In the genomic region with DNA sequence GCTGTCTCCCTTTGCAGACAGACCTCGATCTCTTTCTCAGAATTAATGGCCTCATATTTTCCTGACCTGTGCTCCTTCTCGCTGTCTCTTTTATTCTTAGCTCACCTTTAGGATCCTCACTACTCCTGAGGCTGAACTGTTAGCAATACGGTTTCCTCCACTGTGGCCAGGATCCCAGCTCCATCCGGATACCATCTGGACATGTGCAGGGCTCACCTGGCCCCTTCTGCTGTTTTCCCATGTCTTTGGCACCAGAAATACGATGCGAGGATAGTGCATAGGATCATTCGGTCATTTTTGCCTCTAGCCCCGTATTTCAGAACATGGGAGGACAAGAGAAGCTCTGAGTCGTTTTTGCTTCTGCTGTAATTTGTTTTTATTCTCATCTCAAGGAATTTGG, we compare ENCODE assay signal across 16 cellular contexts.
A peak's percentile ranks its signal among the peaks of the same experiment; 100 is the strongest.
DNase-seq lines count a peak whose midpoint lies in the region; ATAC-seq, FAIRE-seq and TF ChIP-seq lines count a peak whose summit lies in the region.
"Had no signal": no experiment of that assay in that cellular context is flagged by ENCODE, and none has a peak within 500 bp of the region (broad histone marks: within the 10 kb centered on the region; RNA-seq: fewer than 3 reads in every experiment).

No MANE protein-coding gene starts in this region.

- ATAC-seq in A549, result no peak
- no peak for ATAC-seq in HG03342 (IDR thresholded peaks at IDR 0.05; ENCODE audit: unreplicated experiment)
- ATAC-seq in psoas muscle, result no peak

- POLR2A ChIA-PET in A549 (lab: Yijun Ruan, JAX), result no interaction called here

- H3K36me3 ChIP-seq in mucosa of rectum (ENCODE audit: control insufficient read depth in 2 of 2, insufficient read depth in 2 of 2, low read length in 2 of 2) (no peaks in the 10 kb centered on the region), psoas muscle (ENCODE audit: insufficient read depth in 1 of 2, low read depth in 1 of 2) (no peaks in the 10 kb centered on the region)
- H3K36me3 ChIP-seq: MG63, SJSA1 had no signal

- TF ChIP-seq RAD21 in A549 (conservative IDR thresholded peaks at IDR 0.05 in 1 of 2, IDR thresholded peaks at IDR 0.05 in 1 of 2), result no peak

- H3K4me1 ChIP-seq in A549, result peaks cover 22% of the 10 kb centered on the region
- peaks cover 5 to 18% of the 10 kb centered on the region in 2 donors for H3K4me1 ChIP-seq in mucosa of rectum (ENCODE audit: control insufficient read depth in 2 of 2, insufficient read depth in 2 of 2, low read length in 2 of 2)
- peaks cover 3% of the 10 kb centered on the region for H3K4me1 ChIP-seq in psoas muscle

- no peak overlapping the region for H3K4me3 ChIP-seq in A549
- peak overlapping the region; percentile 18 to 48 for H3K4me3 ChIP-seq in mucosa of rectum (ENCODE audit: low read length in 2 of 2)
- no peak overlapping the region for H3K4me3 ChIP-seq in psoas muscle
- H3K4me3 ChIP-seq: MG63, SJSA1 had no signal

- intact Hi-C loops in psoas muscle (cut with DNase I), result loop anchor here (5.0 to 10.0 kb wide), 2 partner anchors 439 to 442 kb away; no protein-coding TSS in a partner anchor

- DNase-seq in A549 (ENCODE audit: low read depth in 1 of 2, low spot score in 1 of 2), result no peak
- DNase-seq in NCI-H524 (lab: John Stamatoyannopoulos, UW), result peak; percentile 37 to 74
- DNase-seq in cerebellum (ENCODE audit: low spot score), result peak; percentile 86
- DNase-seq in NCI-H2107 treated with DMSO at 0.1 percent for 48 hours (lab: John Stamatoyannopoulos, UW; ENCODE audit: unreplicated experiment), result no peak
- no peak for DNase-seq in GM12892 (ENCODE audit: insufficient read length)
- no peak for DNase-seq in psoas muscle
- DNase-seq: DND-41, GF-D8, GOT3, NCI-H1105 treated with DMSO at 0.1 percent for 48 hours, NCI-H187 treated with DMSO at 0.1 percent for 48 hours had no signal

- no peak overlapping the region for H3K27ac ChIP-seq in A549
- H3K27ac ChIP-seq in mucosa of rectum (ENCODE audit: low read depth in 2 of 2, low read length in 2 of 2), result peak overlapping the region; percentile 56 to 63
- H3K27ac ChIP-seq in psoas muscle, result no peak overlapping the region
- H3K27ac ChIP-seq: RWPE1, SJSA1 had no signal

- peak overlapping the region in 1 of 2 donors; percentile 31 for H3K9ac ChIP-seq in mucosa of rectum (ENCODE audit: low read depth in 1 of 2, low read length in 2 of 2)

- TF ChIP-seq POLR2A in A549 (IDR thresholded peaks at IDR 0.05; ENCODE audit: low read length), result no peak
- TF ChIP-seq POLR2A in GM12892 (IDR thresholded peaks at IDR 0.05; ENCODE audit: low read depth, low read length), result no peak

- H3K4me2 ChIP-seq in A549, result peak overlapping the region; percentile 47; the same call in 1 of the 3 replicates

- FAIRE-seq in A549 (lab: Jason Lieb, UNC) (no peak), GM12892 (lab: Jason Lieb, UNC) (no peak)

- TF ChIP-seq EP300 in A549 (IDR thresholded peaks at IDR 0.05), result no peak

- H3K9me3 ChIP-seq in A549 (no peaks in the 10 kb centered on the region), mucosa of rectum (ENCODE audit: control insufficient read depth in 2 of 2, low read length in 2 of 2) (no peaks in the 10 kb centered on the region), psoas muscle (no peaks in the 10 kb centered on the region)
- H3K9me3 ChIP-seq: MG63, SJSA1 had no signal

- CTCF ChIA-PET in A549 (lab: Yijun Ruan, JAX), result interaction anchor here (0.6 to 1.9 kb wide), 3 partner anchors 106 to 245 kb away, joined by 3 to 5 read pairs (median 4); no protein-coding TSS in a partner anchor

- 82% methylated on average over 9 of the region's 9 CpGs for WGBS in A549 (ENCODE audit: missing lambda C conversion rate)
- 84 to 90% (median 85%) methylated on average over 9 of the region's 9 CpGs for WGBS in psoas muscle, 3 donors

- TF ChIP-seq CTCF in A549 (IDR thresholded peaks at IDR 0.05) (no peak), psoas muscle (IDR thresholded peaks at IDR 0.05) (no peak)

- no peaks in the 10 kb centered on the region for H3K27me3 ChIP-seq in mucosa of rectum (ENCODE audit: control insufficient read depth in 2 of 2, insufficient read depth in 2 of 2, low read length in 2 of 2)
- no peaks in the 10 kb centered on the region for H3K27me3 ChIP-seq in psoas muscle (ENCODE audit: insufficient read depth in 3 of 3, low read length in 2 of 3)
- H3K27me3 ChIP-seq: MG63, SJSA1 had no signal

TF ChIP-seq in A549, 52 proteins besides CTCF, POLR2A, EP300 and RAD21:
- TF ChIP-seq CHD4 (IDR thresholded peaks at IDR 0.05; ENCODE audit: borderline replicate concordance) (no peak), JUN (IDR thresholded peaks at IDR 0.05) (no peak), FOXS1 (CRISPR knock-in tag; IDR thresholded peaks at IDR 0.05) (no peak), RNF2 (IDR thresholded peaks at IDR 0.05; ENCODE audit: borderline replicate concordance, low read depth) (no peak), HMGXB4 (CRISPR knock-in tag; IDR thresholded peaks at IDR 0.05; ENCODE audit: borderline replicate concordance) (no peak), ZSCAN20 (CRISPR knock-in tag; IDR thresholded peaks at IDR 0.05) (no peak), EHMT2 (IDR thresholded peaks at IDR 0.05; ENCODE audit: low read depth) (no peak), NFE2L2 (conservative IDR thresholded peaks at IDR 0.05; ENCODE audit: low read length) (no peak), ZNF302 (CRISPR knock-in tag; IDR thresholded peaks at IDR 0.05) (no peak), CHD2 (IDR thresholded peaks at IDR 0.05; ENCODE audit: low read length, partially characterized antibody) (no peak), RARB (CRISPR knock-in tag; IDR thresholded peaks at IDR 0.05) (no peak), KDM1A (IDR thresholded peaks at IDR 0.05; ENCODE audit: low read depth) (no peak), HES2 (IDR thresholded peaks at IDR 0.05) (no peak), GATA3 (IDR thresholded peaks at IDR 0.05; ENCODE audit: borderline replicate concordance) (no peak), CBX8 (IDR thresholded peaks at IDR 0.05) (no peak)
- TF ChIP-seq, protein P1, sequence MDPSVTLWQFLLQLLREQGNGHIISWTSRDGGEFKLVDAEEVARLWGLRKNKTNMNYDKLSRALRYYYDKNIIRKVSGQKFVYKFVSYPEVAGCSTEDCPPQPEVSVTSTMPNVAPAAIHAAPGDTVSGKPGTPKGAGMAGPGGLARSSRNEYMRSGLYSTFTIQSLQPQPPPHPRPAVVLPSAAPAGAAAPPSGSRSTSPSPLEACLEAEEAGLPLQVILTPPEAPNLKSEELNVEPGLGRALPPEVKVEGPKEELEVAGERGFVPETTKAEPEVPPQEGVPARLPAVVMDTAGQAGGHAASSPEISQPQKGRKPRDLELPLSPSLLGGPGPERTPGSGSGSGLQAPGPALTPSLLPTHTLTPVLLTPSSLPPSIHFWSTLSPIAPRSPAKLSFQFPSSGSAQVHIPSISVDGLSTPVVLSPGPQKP (IDR thresholded peaks at IDR 0.05; ENCODE audit: low read depth, low read length), result no peak
TF ChIP-seq in A549: peak in this region for 0.

Comparison
In these comparisons a context has a peak if more than half of its experiments do, and no peak if none do; other contexts are left out.
1. DNase-seq: peak in NCI-H524 (2 of 2) and cerebellum (single experiment); none in A549 (0 of 2), NCI-H2107 treated with DMSO at 0.1 percent for 48 hours (single experiment), GM12892 (single experiment) and psoas muscle (0 of 2).
2. H3K27ac ChIP-seq: peak in mucosa of rectum (2 of 2); none in A549 (0 of 2) and psoas muscle (single experiment).
3. H3K4me3 ChIP-seq: peak in mucosa of rectum (2 of 2); none in A549 (single experiment) and psoas muscle (single experiment).